1 cellular context compared by ENCODE assay signal in genomic region chr19:46404039-46404883, GRCh38.
TF ChIP-seq lines count a peak whose summit lies in the region.

No MANE protein-coding gene starts in this region.

TF ChIP-seq in HepG2, 621 proteins besides CTCF, POLR2A, EP300 and RAD21 (continued from another document and continues in another):
- TF ChIP-seq TFE3 (CRISPR knock-in tag; IDR thresholded peaks at IDR 0.05) (peak; percentile 81), ZFP82 (CRISPR knock-in tag; IDR thresholded peaks at IDR 0.05; ENCODE audit: borderline replicate concordance) (0 out of 2 replicates have a peak, but pooled peaks have one; percentile 50), AKNA (CRISPR knock-in tag; IDR thresholded peaks at IDR 0.05; ENCODE audit: borderline replicate concordance) (no peak), ZNF768 (CRISPR knock-in tag; IDR thresholded peaks at IDR 0.05) (peak; percentile 34; the same call in 1 of the 2 replicates), ZMAT5 (CRISPR knock-in tag; IDR thresholded peaks at IDR 0.05; ENCODE audit: borderline replicate concordance, low read depth) (no peak), TBX2 (CRISPR knock-in tag; IDR thresholded peaks at IDR 0.05; ENCODE audit: borderline replicate concordance) (peak; percentile 78), GTF2F1 (IDR thresholded peaks at IDR 0.05; ENCODE audit: low read length) (no peak), SALL2 (CRISPR knock-in tag; IDR thresholded peaks at IDR 0.05) (peak; percentile 86), ZGPAT (CRISPR knock-in tag; IDR thresholded peaks at IDR 0.05) (peak; percentile 77), KLF9 (CRISPR knock-in tag; IDR thresholded peaks at IDR 0.05; ENCODE audit: low read depth) (peak; percentile 91), SRSF9 (IDR thresholded peaks at IDR 0.05; ENCODE audit: borderline replicate concordance, insufficient read depth, low read depth, low read length, poor library complexity, severe bottlenecking) (no peak), ZSCAN20 (CRISPR knock-in tag; IDR thresholded peaks at IDR 0.05; ENCODE audit: borderline replicate concordance) (peak; percentile 27; the same call in 1 of the 2 replicates), ZBTB14 (CRISPR knock-in tag; IDR thresholded peaks at IDR 0.05) (0 out of 2 replicates have a peak, but pooled peaks have one; percentile 3), FIP1L1 (IDR thresholded peaks at IDR 0.05; ENCODE audit: borderline replicate concordance, insufficient read depth, low read depth, low read length) (no peak), PCBP1 (IDR thresholded peaks at IDR 0.05; ENCODE audit: borderline replicate concordance, low read depth, low read length) (peak; percentile 69; the same call in 1 of the 2 replicates), TARDBP (CRISPR knock-in tag; IDR thresholded peaks at IDR 0.05) (peak; percentile 50), AFF4 (CRISPR knock-in tag; IDR thresholded peaks at IDR 0.05) (no peak), ARID2 (CRISPR knock-in tag; IDR thresholded peaks at IDR 0.05; ENCODE audit: borderline replicate concordance) (0 out of 2 replicates have a peak, but pooled peaks have one; percentile 76), ZNF468 (CRISPR knock-in tag; IDR thresholded peaks at IDR 0.05) (peak; percentile 76; the same call in 1 of the 2 replicates), ZSCAN25 (CRISPR knock-in tag; IDR thresholded peaks at IDR 0.05) (peak; percentile 45; the same call in 1 of the 2 replicates), BORCS8-MEF2B (CRISPR knock-in tag; IDR thresholded peaks at IDR 0.05) (peak; percentile 65; the same call in 1 of the 2 replicates), TEF (CRISPR knock-in tag; IDR thresholded peaks at IDR 0.05) (no peak), ZNF891 (CRISPR knock-in tag; IDR thresholded peaks at IDR 0.05) (peak; percentile 60), HOXD1 (CRISPR knock-in tag; IDR thresholded peaks at IDR 0.05) (no peak), ZNF138 (CRISPR knock-in tag; IDR thresholded peaks at IDR 0.05; ENCODE audit: low read depth) (peak; percentile 32; the same call in 1 of the 2 replicates), ZSCAN29 (CRISPR knock-in tag; conservative IDR thresholded peaks at IDR 0.05) (0 out of 2 replicates have a peak, but pooled peaks have one; percentile 58), ZNF749 (CRISPR knock-in tag; IDR thresholded peaks at IDR 0.05; ENCODE audit: borderline replicate concordance) (peak; percentile 65; the same call in 1 of the 2 replicates), ZNF589 (CRISPR knock-in tag; conservative IDR thresholded peaks at IDR 0.05) (peak; percentile 24; the same call in 1 of the 2 replicates), ZNF264 (CRISPR knock-in tag; IDR thresholded peaks at IDR 0.05) (0 out of 2 replicates have a peak, but pooled peaks have one; percentile 34), NFKB2 (CRISPR knock-in tag; IDR thresholded peaks at IDR 0.05; ENCODE audit: borderline replicate concordance) (peak; percentile 87; the same call in 1 of the 2 replicates), ZNF329 (CRISPR knock-in tag; IDR thresholded peaks at IDR 0.05; ENCODE audit: low read depth) (peak; percentile 70; the same call in 1 of the 2 replicates), PATZ1 (CRISPR knock-in tag; IDR thresholded peaks at IDR 0.05) (peak; percentile 90), BCL3 (CRISPR knock-in tag; IDR thresholded peaks at IDR 0.05) (peak; percentile 56; the same call in 1 of the 2 replicates), TGIF2 (CRISPR knock-in tag; IDR thresholded peaks at IDR 0.05) (0 out of 2 replicates have a peak, but pooled peaks have one; percentile 42), ERF (CRISPR knock-in tag; IDR thresholded peaks at IDR 0.05) (peak; percentile 55), KDM6A (CRISPR knock-in tag; IDR thresholded peaks at IDR 0.05; ENCODE audit: low read depth) (no peak), HOXA3 (CRISPR knock-in tag; IDR thresholded peaks at IDR 0.05) (peak; percentile 71), E2F1 (CRISPR knock-in tag; IDR thresholded peaks at IDR 0.05) (0 out of 2 replicates have a peak, but pooled peaks have one; percentile 7), YEATS2 (CRISPR knock-in tag; IDR thresholded peaks at IDR 0.05; ENCODE audit: borderline replicate concordance) (peak; percentile 46; the same call in 1 of the 2 replicates)
